25 cellular contexts compared by ENCODE assay signal in genomic region chr3:131743126-131743525, GRCh38.
"Had no signal": no experiment of that assay in that cellular context is flagged by ENCODE, and none has a peak within 500 bp of the region (broad histone marks: within the 10 kb centered on the region; RNA-seq: fewer than 3 reads in every experiment).

No MANE protein-coding gene starts in this region.

- H3K9me3 ChIP-seq: stomach, suprapubic skin, testis, thoracic aorta, thyroid gland, tibial artery, tibial nerve, transverse colon, upper lobe of right lung, uterus, vagina had no signal

- ATAC-seq: stimulated activated effector memory CD8-positive, alpha-beta T cell treated with anti-CD3 and anti-CD28 coated beads, Interleukin-12 subunit alpha, Interleukin-12 subunit beta, amount 100 ng/mL, for 72 hours; stimulated activated memory B cell treated with anti-CD40 and anti-IgM and Interleukin-4, amounts not matched to agents 10 μg/mL and 1 μg/mL and 100 μg/mL, for 72 hours; stimulated activated naive B cell treated with anti-CD40 and anti-IgM and Interleukin-4, amounts not matched to agents 10 μg/mL and 1 μg/mL and 100 μg/mL, for 72 hours; stimulated activated naive CD8-positive, alpha-beta T cell treated with anti-CD3 and anti-CD28 coated beads, Interleukin-15, amount 100 ng/mL, for 72 hours; stimulated activated naive CD8-positive, alpha-beta T cell treated with anti-CD3 and anti-CD28 coated beads, Interleukin-15, Interleukin-2, amounts not matched to agents 100 U/mL and 50 U/mL, for 24 hours; upper lobe of right lung had no signal

- H3K4me3 ChIP-seq: stomach, suprapubic skin, testis, thoracic aorta, thyroid gland, tibial artery, tibial nerve, transverse colon, upper lobe of right lung, uterus, vagina had no signal

- DNase-seq: stimulated activated CD4-positive, alpha-beta T cell treated with anti-CD3 and anti-CD28 coated beads, Interleukin-2, amount 100 ng/mL, for 48 hours; stimulated activated CD4-positive, alpha-beta T cell treated with anti-CD3 and anti-CD28 coated beads, Interleukin-4, amount 100 ng/mL, for 1 hour; stimulated activated CD4-positive, alpha-beta T cell treated with anti-CD3 and anti-CD28 coated beads, Interleukin-4, amount 100 ng/mL, for 24 hours; stimulated activated CD4-positive, alpha-beta T cell treated with anti-CD3 and anti-CD28 coated beads, Interleukin-4, amount 100 ng/mL, for 4 hours; stimulated activated CD8-positive, alpha-beta memory T cell treated with anti-CD3 and anti-CD28 coated beads, Interleukin-4, amount 100 ng/mL, for 48 hours; stimulated activated naive B cell treated with anti-CD40 and anti-IgM and Interleukin-4, amounts not matched to agents 10 μg/mL and 1 μg/mL and 100 μg/mL, for 72 hours; stimulated activated naive CD4-positive, alpha-beta T cell; stimulated activated naive CD4-positive, alpha-beta T cell treated with Interleukin-2 at 50 U/mL for 16 hours; stimulated activated naive CD8-positive, alpha-beta T cell treated with anti-CD3 and anti-CD28 coated beads, Interleukin-15, amount 100 ng/mL, for 72 hours; stimulated activated naive CD8-positive, alpha-beta T cell treated with anti-CD3 and anti-CD28 coated beads, Interleukin-15, Interleukin-2, amounts not matched to agents 100 U/mL and 50 U/mL, for 24 hours; stomach; substantia nigra; testis; thyroid gland; tibial artery; transverse colon; trophoblast cell; upper lobe of right lung; uterus had no signal

- H3K4me1 ChIP-seq: stomach, suprapubic skin, testis, thyroid gland, tibial artery, tibial nerve, transverse colon, upper lobe of right lung, uterus, vagina had no signal

- H3K36me3 ChIP-seq: stomach, suprapubic skin, thoracic aorta, thyroid gland, tibial artery, tibial nerve, transverse colon, upper lobe of right lung, uterus, vagina had no signal

- H3K27me3 ChIP-seq: stomach, suprapubic skin, testis, thyroid gland, tibial artery, tibial nerve, transverse colon, upper lobe of right lung, uterus, vagina had no signal

- H3K27ac ChIP-seq: stomach, suprapubic skin, testis, thoracic aorta, thyroid gland, tibial artery, tibial nerve, transverse colon, upper lobe of right lung, uterus, vagina had no signal
